In the genomic region with DNA sequence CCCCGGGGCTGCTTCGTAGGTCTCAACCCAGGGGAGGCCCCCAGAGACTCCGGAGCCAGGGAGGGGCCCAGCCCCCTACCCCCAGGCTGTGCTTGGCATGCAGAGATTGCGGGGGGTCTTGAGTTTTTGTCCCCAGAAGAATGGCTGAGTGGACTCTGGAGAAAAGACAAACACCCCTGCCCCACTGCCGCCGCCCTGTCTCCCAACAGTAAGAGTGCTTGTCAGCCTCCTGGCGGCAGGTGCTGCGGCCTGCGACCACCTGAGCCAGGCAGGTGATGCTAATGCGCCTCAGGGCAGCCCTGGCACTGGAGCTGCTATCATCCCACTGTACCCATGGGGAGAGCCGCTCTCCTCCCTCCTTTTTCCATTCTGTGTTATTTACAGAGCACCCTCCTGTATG, we compare ENCODE assay signal across 20 cellular contexts. TPM values are rescaled to one million over a fixed set of nuclear protein-coding genes. Genes with fewer than 3 reads are reported as not detected.
DNase-seq lines count a peak whose midpoint lies in the region; ATAC-seq and TF ChIP-seq lines count a peak whose summit lies in the region.
"Had no signal": no experiment of that assay in that cellular context is flagged by ENCODE, and none has a peak within 500 bp of the region (broad histone marks: within the 10 kb centered on the region; RNA-seq: fewer than 3 reads in every experiment).

No MANE protein-coding gene starts in this region.

- no peak overlapping the region for H3K4me3 ChIP-seq in tibial artery
- H3K4me3 ChIP-seq: PC-9 had no signal

- POLR2A ChIA-PET in activated CD8-positive, alpha-beta T cell treated with anti-CD3 and anti-CD28 coated beads for 36 hours (lab: Charles Lee): interaction anchor here (2.5 kb wide), 1 partner anchor 65 kb away, joined by 14 read pairs; a partner anchor contains a TSS
- POLR2A ChIA-PET in activated CD8-positive, alpha-beta T cell treated with anti-CD3 and anti-CD28 coated beads, Interleukin-2, amount 10 ng/mL, durations not matched to agents 7 days and 5 days (lab: Charles Lee): no interaction called here

- H3K27ac ChIP-seq in tibial artery: no peak overlapping the region
- H3K27ac ChIP-seq: brain microvascular endothelial cell, dorsolateral prefrontal cortex, esophagus muscularis mucosa, PC-9 had no signal

- H3K4me1 Mint-ChIP-seq in activated CD8-positive, alpha-beta T cell treated with anti-CD3 and anti-CD28 coated beads for 36 hours (ENCODE audit: low read depth): peaks cover 39% of the 10 kb centered on the region
- H3K4me1 Mint-ChIP-seq in activated CD8-positive, alpha-beta T cell treated with anti-CD3 and anti-CD28 coated beads, Interleukin-2, amount 10 ng/mL, durations not matched to agents 7 days and 5 days (ENCODE audit: low read depth): peaks cover 48% of the 10 kb centered on the region
- peaks cover 42% of the 10 kb centered on the region for H3K4me1 Mint-ChIP-seq in central memory CD8-positive, alpha-beta T cell
- peaks cover 51% of the 10 kb centered on the region for H3K4me1 Mint-ChIP-seq in stimulated activated effector memory CD8-positive, alpha-beta T cell treated with anti-CD3 and anti-CD28 coated beads, Interleukin-12 subunit alpha, Interleukin-12 subunit beta, amount 100 ng/mL, for 72 hours

- TF ChIP-seq CTCF in activated CD8-positive, alpha-beta T cell treated with anti-CD3 and anti-CD28 coated beads for 36 hours (IDR thresholded peaks at IDR 0.05): no peak
- no peak for TF ChIP-seq CTCF in tibial artery (IDR thresholded peaks at IDR 0.05)

- DNase-seq in activated CD8-positive, alpha-beta T cell treated with anti-CD3 and anti-CD28 coated beads for 36 hours: no peak
- no peak for DNase-seq in activated CD8-positive, alpha-beta T cell treated with anti-CD3 and anti-CD28 coated beads, Interleukin-2, amount 10 ng/mL, durations not matched to agents 7 days and 5 days
- DNase-seq in NCI-H1436 (lab: John Stamatoyannopoulos, UW) (peak; percentile 80), dedifferentiated amniotic fluid mesenchymal stem cell (ENCODE audit: extremely low spot score) (no peak), tibial artery (no peak)
- no peak for DNase-seq in central memory CD8-positive, alpha-beta T cell (ENCODE audit: low spot score in 2 of 2)
- no peak for DNase-seq in stimulated activated effector memory CD8-positive, alpha-beta T cell treated with anti-CD3 and anti-CD28 coated beads, Interleukin-12 subunit alpha, Interleukin-12 subunit beta, amount 100 ng/mL, for 72 hours (ENCODE audit: low spot score in 2 of 2)
- DNase-seq in activated CD8-positive, alpha-beta memory T cell treated with anti-CD3 and anti-CD28 coated beads, Interleukin-2, amount 50 U/mL, for 48 hours: no peak
- DNase-seq: activated naive CD4-positive, alpha-beta T cell treated with Interleukin-2 at 50 U/mL for 16 hours; brain microvascular endothelial cell; DMS 273 treated with DMSO at 0.1 percent for 48 hours; dorsolateral prefrontal cortex; glutamatergic neuron; NCI-H446 treated with DMSO at 0.1 percent for 48 hours; PC-9 had no signal

- H3K27ac Mint-ChIP-seq in activated CD8-positive, alpha-beta T cell treated with anti-CD3 and anti-CD28 coated beads for 36 hours: no peak overlapping the region
- H3K27ac Mint-ChIP-seq in activated CD8-positive, alpha-beta T cell treated with anti-CD3 and anti-CD28 coated beads, Interleukin-2, amount 10 ng/mL, durations not matched to agents 7 days and 5 days: no peak overlapping the region
- peak overlapping the region; percentile 74 for H3K27ac Mint-ChIP-seq in central memory CD8-positive, alpha-beta T cell (ENCODE audit: low read depth)
- H3K27ac Mint-ChIP-seq in stimulated activated effector memory CD8-positive, alpha-beta T cell treated with anti-CD3 and anti-CD28 coated beads, Interleukin-12 subunit alpha, Interleukin-12 subunit beta, amount 100 ng/mL, for 72 hours: peak overlapping the region; percentile 65

- no peaks in the 10 kb centered on the region for H3K9me3 Mint-ChIP-seq in activated CD8-positive, alpha-beta T cell treated with anti-CD3 and anti-CD28 coated beads for 36 hours
- H3K9me3 Mint-ChIP-seq in activated CD8-positive, alpha-beta T cell treated with anti-CD3 and anti-CD28 coated beads, Interleukin-2, amount 10 ng/mL, durations not matched to agents 7 days and 5 days (ENCODE audit: insufficient read depth): no peaks in the 10 kb centered on the region
- no peaks in the 10 kb centered on the region for H3K9me3 Mint-ChIP-seq in central memory CD8-positive, alpha-beta T cell
- H3K9me3 Mint-ChIP-seq in stimulated activated effector memory CD8-positive, alpha-beta T cell treated with anti-CD3 and anti-CD28 coated beads, Interleukin-12 subunit alpha, Interleukin-12 subunit beta, amount 100 ng/mL, for 72 hours: no peaks in the 10 kb centered on the region

- CTCF ChIA-PET in activated CD8-positive, alpha-beta T cell treated with anti-CD3 and anti-CD28 coated beads for 36 hours (lab: Charles Lee): no interaction called here
- CTCF ChIA-PET in activated CD8-positive, alpha-beta T cell treated with anti-CD3 and anti-CD28 coated beads, Interleukin-2, amount 10 ng/mL, durations not matched to agents 7 days and 5 days (lab: Charles Lee): no interaction called here

- H3K4me1 ChIP-seq in tibial artery: peaks cover 0 to 16% (median 14%) of the 10 kb centered on the region in 4 donors

- intact Hi-C loops in activated CD8-positive, alpha-beta T cell treated with anti-CD3 and anti-CD28 coated beads for 36 hours (cut with micrococcal nuclease): no loop called here
- intact Hi-C loops in tibial artery (cut with DNase I; ENCODE audit: low total_unique reads): no loop called here

- H3K9me3 ChIP-seq in tibial artery: no peaks in the 10 kb centered on the region
- H3K9me3 ChIP-seq: esophagus muscularis mucosa had no signal

- H3K36me3 ChIP-seq in tibial artery: peaks cover 19 to 29% (median 27%) of the 10 kb centered on the region in 3 donors

- H3K27me3 ChIP-seq in tibial artery: peaks cover 0 to 67% of the 10 kb centered on the region in 2 donors

- peaks cover 5% of the 10 kb centered on the region for H3K36me3 Mint-ChIP-seq in activated CD8-positive, alpha-beta T cell treated with anti-CD3 and anti-CD28 coated beads for 36 hours (ENCODE audit: low read depth)
- H3K36me3 Mint-ChIP-seq in activated CD8-positive, alpha-beta T cell treated with anti-CD3 and anti-CD28 coated beads, Interleukin-2, amount 10 ng/mL, durations not matched to agents 7 days and 5 days (ENCODE audit: low read depth): peaks cover 15% of the 10 kb centered on the region
- peaks cover 36% of the 10 kb centered on the region for H3K36me3 Mint-ChIP-seq in central memory CD8-positive, alpha-beta T cell (ENCODE audit: insufficient read depth)
- peaks cover 70% of the 10 kb centered on the region for H3K36me3 Mint-ChIP-seq in stimulated activated effector memory CD8-positive, alpha-beta T cell treated with anti-CD3 and anti-CD28 coated beads, Interleukin-12 subunit alpha, Interleukin-12 subunit beta, amount 100 ng/mL, for 72 hours

- H3K4me3 Mint-ChIP-seq in activated CD8-positive, alpha-beta T cell treated with anti-CD3 and anti-CD28 coated beads for 36 hours: peak overlapping the region; percentile 22
- H3K4me3 Mint-ChIP-seq in activated CD8-positive, alpha-beta T cell treated with anti-CD3 and anti-CD28 coated beads, Interleukin-2, amount 10 ng/mL, durations not matched to agents 7 days and 5 days: no peak overlapping the region
- H3K4me3 Mint-ChIP-seq in central memory CD8-positive, alpha-beta T cell: peak overlapping the region; percentile 87
- peak overlapping the region; percentile 77 for H3K4me3 Mint-ChIP-seq in stimulated activated effector memory CD8-positive, alpha-beta T cell treated with anti-CD3 and anti-CD28 coated beads, Interleukin-12 subunit alpha, Interleukin-12 subunit beta, amount 100 ng/mL, for 72 hours

- ATAC-seq in activated CD8-positive, alpha-beta T cell treated with anti-CD3 and anti-CD28 coated beads for 36 hours: no peak
- ATAC-seq in activated CD8-positive, alpha-beta T cell treated with anti-CD3 and anti-CD28 coated beads, Interleukin-2, amount 10 ng/mL, durations not matched to agents 7 days and 5 days: no peak
- no peak for ATAC-seq in central memory CD8-positive, alpha-beta T cell (replicated peaks; ENCODE audit: extremely low read depth, poor library complexity, severe bottlenecking)
- no peak for ATAC-seq in stimulated activated effector memory CD8-positive, alpha-beta T cell treated with anti-CD3 and anti-CD28 coated beads, Interleukin-12 subunit alpha, Interleukin-12 subunit beta, amount 100 ng/mL, for 72 hours

- H3K27me3 Mint-ChIP-seq in activated CD8-positive, alpha-beta T cell treated with anti-CD3 and anti-CD28 coated beads for 36 hours: peaks cover 20% of the 10 kb centered on the region
- peaks cover 25% of the 10 kb centered on the region for H3K27me3 Mint-ChIP-seq in activated CD8-positive, alpha-beta T cell treated with anti-CD3 and anti-CD28 coated beads, Interleukin-2, amount 10 ng/mL, durations not matched to agents 7 days and 5 days (ENCODE audit: low read depth)
- peaks cover 9% of the 10 kb centered on the region for H3K27me3 Mint-ChIP-seq in central memory CD8-positive, alpha-beta T cell

RNA-seq across cellular contexts. Expression of a gene that starts 2.7 kb away (rescaled TPM):
- total RNA-seq in activated CD8-positive, alpha-beta T cell treated with anti-CD3 and anti-CD28 coated beads for 36 hours: under 1 TPM in 1 of 2 experiments, not detected in 1; 0.31 TPM
- under 1 TPM in 1 of 2 experiments, not detected in 1; 0.37 TPM for total RNA-seq in activated CD8-positive, alpha-beta T cell treated with anti-CD3 and anti-CD28 coated beads, Interleukin-2, amount 10 ng/mL, durations not matched to agents 7 days and 5 days
- total RNA-seq: activated CD8-positive, alpha-beta memory T cell treated with anti-CD3 and anti-CD28 coated beads for 36 hours; esophagus muscularis mucosa; osteocyte; PC-9; SK-MEL-5; skeletal muscle tissue had no signal

RNA-seq across cellular contexts. Expression of a gene that starts 15.2 kb away (rescaled TPM):
- 100 to 1,000 TPM; 230 to 236 TPM for total RNA-seq in activated CD8-positive, alpha-beta T cell treated with anti-CD3 and anti-CD28 coated beads for 36 hours
- 100 to 1,000 TPM; 568 to 599 TPM for total RNA-seq in activated CD8-positive, alpha-beta T cell treated with anti-CD3 and anti-CD28 coated beads, Interleukin-2, amount 10 ng/mL, durations not matched to agents 7 days and 5 days

RNA-seq across cellular contexts. Expression of a gene that starts 27.2 kb away (rescaled TPM):
- 10 to 100 TPM; 83.1 to 89.9 TPM for total RNA-seq in activated CD8-positive, alpha-beta T cell treated with anti-CD3 and anti-CD28 coated beads for 36 hours
- 10 to 100 TPM; 86.0 to 96.1 TPM for total RNA-seq in activated CD8-positive, alpha-beta T cell treated with anti-CD3 and anti-CD28 coated beads, Interleukin-2, amount 10 ng/mL, durations not matched to agents 7 days and 5 days

RNA-seq across cellular contexts. Expression of a gene that starts 50.6 kb away (rescaled TPM):
- 1 to 10 TPM; 5.2 to 5.3 TPM for total RNA-seq in activated CD8-positive, alpha-beta T cell treated with anti-CD3 and anti-CD28 coated beads for 36 hours
- total RNA-seq in activated CD8-positive, alpha-beta T cell treated with anti-CD3 and anti-CD28 coated beads, Interleukin-2, amount 10 ng/mL, durations not matched to agents 7 days and 5 days: 10 to 100 TPM; 13.4 to 14.3 TPM
- total RNA-seq: osteocyte, SK-MEL-5 had no signal

Comparison
In these comparisons a context has a peak if more than half of its experiments do, and no peak if none do; other contexts are left out.
1. H3K27ac Mint-ChIP-seq: peak in central memory CD8-positive, alpha-beta T cell (single experiment) and stimulated activated effector memory CD8-positive, alpha-beta T cell treated with anti-CD3 and anti-CD28 coated beads, Interleukin-12 subunit alpha, Interleukin-12 subunit beta, amount 100 ng/mL, for 72 hours (single experiment); none in activated CD8-positive, alpha-beta T cell treated with anti-CD3 and anti-CD28 coated beads for 36 hours (single experiment) and activated CD8-positive, alpha-beta T cell treated with anti-CD3 and anti-CD28 coated beads, Interleukin-2, amount 10 ng/mL, durations not matched to agents 7 days and 5 days (single experiment).